ENCODE assay signal across 13 cellular contexts in the genomic region with DNA sequence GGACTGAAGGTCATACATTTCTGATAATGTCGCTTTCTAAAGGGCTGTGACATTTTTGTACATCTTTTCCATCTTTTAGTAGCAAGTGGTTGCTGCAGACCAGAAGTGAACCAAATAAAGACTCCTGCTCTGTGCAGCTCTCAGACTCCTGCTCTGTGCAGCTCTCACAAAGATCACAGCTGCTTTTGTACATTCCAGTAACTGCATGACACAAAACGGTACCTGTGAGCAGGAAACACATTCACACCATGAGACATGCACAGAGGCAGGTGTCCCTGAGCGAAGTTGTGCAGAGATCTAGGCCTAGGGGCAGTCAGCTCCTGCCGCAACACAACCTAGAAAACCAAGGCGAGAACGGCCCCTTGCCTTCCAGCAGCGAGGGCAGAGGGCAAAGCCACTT.
DNase-seq lines count a peak whose midpoint lies in the region; ATAC-seq and TF ChIP-seq lines count a peak whose summit lies in the region.
"Had no signal": no experiment of that assay in that cellular context is flagged by ENCODE, and none has a peak within 500 bp of the region (broad histone marks: within the 10 kb centered on the region; RNA-seq: fewer than 3 reads in every experiment).

No MANE protein-coding gene starts in this region.

- WGBS in IMR-90 (ENCODE audit: extremely low coverage in 2 of 2, insufficient read length in 1 of 2), 2 experiments = no CpG with 5 or more reads among the region's 7 CpGs
- 94 to 100% methylated on average over 3 of the region's 7 CpGs for WGBS in gastroesophageal sphincter (ENCODE audit: low coverage in 1 of 2), 2 donors

- no peak for TF ChIP-seq EP300 in gastroesophageal sphincter (IDR thresholded peaks at IDR 0.05)

- no peak for TF ChIP-seq POLR2A in IMR-90 (IDR thresholded peaks at IDR 0.05; ENCODE audit: low read depth, low read length)
- TF ChIP-seq POLR2A in gastroesophageal sphincter (IDR thresholded peaks at IDR 0.05) = no peak

- H2BK5ac ChIP-seq in IMR-90 (ENCODE audit: low read depth, low read length, poor library complexity, severe bottlenecking) = no peak overlapping the region

- dilution Hi-C loops in IMR-90 (cut with HindIII; ENCODE audit: low sequenced_read_pairs, unreplicated experiment) = no loop called here

- CTCF ChIA-PET in IMR-90 (lab: Yijun Ruan, JAX) = no interaction called here

- H2AFZ ChIP-seq in IMR-90 (replicated peaks; ENCODE audit: low read length, poor library complexity) = no peak overlapping the region

- H3K4me3 Mint-ChIP-seq in glutamatergic neuron (ENCODE audit: unreplicated experiment) = peak overlapping the region; percentile 18

- no peak for TF ChIP-seq RAD21 in IMR-90 (IDR thresholded peaks at IDR 0.05; ENCODE audit: low read length)

- no peak overlapping the region for H2AK9ac ChIP-seq in IMR-90 (replicated peaks; ENCODE audit: low read depth, low read length, poor library complexity)

- H3K27me3 Mint-ChIP-seq in glutamatergic neuron (ENCODE audit: unreplicated experiment) = peaks cover 6% of the 10 kb centered on the region

- POLR2A ChIA-PET in IMR-90 (lab: Charles Lee; ENCODE audit: unreplicated experiment) = no interaction called here

- in situ Hi-C loops in IMR-90 (cut with MboI; ENCODE audit: low sequenced_read_pairs) = no loop called here

- H4K8ac ChIP-seq in IMR-90 (ENCODE audit: low read depth in 2 of 2, low read length in 2 of 2) = no peak overlapping the region

- H3K4me1 ChIP-seq in IMR-90 (ENCODE audit: control insufficient read depth, insufficient read depth, low read length) (no peaks in the 10 kb centered on the region), gastroesophageal sphincter (peaks cover 0 to 6% (median 0%) of the 10 kb centered on the region in 3 donors), upper lobe of right lung (no peaks in the 10 kb centered on the region)
- H3K4me1 ChIP-seq: vagina had no signal

- H2AK5ac ChIP-seq in IMR-90 (ENCODE audit: low read depth, low read length) = no peak overlapping the region

- H3K56ac ChIP-seq in IMR-90 (ENCODE audit: extremely low read depth, insufficient read depth, low read length) = no peak overlapping the region

- no peak overlapping the region for H2BK15ac ChIP-seq in IMR-90 (ENCODE audit: low read depth, low read length)

- H3K4me3 ChIP-seq in IMR-90 (ENCODE audit: insufficient read depth, low read depth, low read length) (no peak overlapping the region), gastroesophageal sphincter (no peak overlapping the region), upper lobe of right lung (no peak overlapping the region)
- H3K4me3 ChIP-seq: Peyer's patch, skin epidermis, vagina had no signal

- H4K5ac ChIP-seq in IMR-90 (ENCODE audit: low read depth, low read length) = no peak overlapping the region

- H3K36me3 Mint-ChIP-seq in glutamatergic neuron (ENCODE audit: unreplicated experiment) = no peaks in the 10 kb centered on the region

- H3K9me1 ChIP-seq in IMR-90 (ENCODE audit: insufficient read depth, low read length) = no peaks in the 10 kb centered on the region

- H3K4me2 ChIP-seq in IMR-90 (ENCODE audit: low read depth, low read length) = no peak overlapping the region
- H3K4me2 ChIP-seq: KMS-11 had no signal

- no peak overlapping the region for H2BK20ac ChIP-seq in IMR-90 (ENCODE audit: low read depth, low read length)

- ATAC-seq in GM19463 (IDR thresholded peaks at IDR 0.05; ENCODE audit: unreplicated experiment) = peak; percentile 31
- ATAC-seq in IMR-90 (ENCODE audit: low read depth) = no peak
- ATAC-seq in gastroesophageal sphincter = no peak
- no peak for ATAC-seq in HG03457 (IDR thresholded peaks at IDR 0.05; ENCODE audit: unreplicated experiment)
- ATAC-seq in upper lobe of right lung = no peak
- no peak for ATAC-seq in GM18870 (IDR thresholded peaks at IDR 0.05; ENCODE audit: unreplicated experiment)

- no peaks in the 10 kb centered on the region for H3K27me3 ChIP-seq in IMR-90 (ENCODE audit: control insufficient read depth, insufficient read depth, low read length)
- no peaks in the 10 kb centered on the region for H3K27me3 ChIP-seq in gastroesophageal sphincter
- no peaks in the 10 kb centered on the region for H3K27me3 ChIP-seq in upper lobe of right lung
- H3K27me3 ChIP-seq: Peyer's patch, vagina had no signal

- no peak overlapping the region for H3K23ac ChIP-seq in IMR-90 (ENCODE audit: low read depth, low read length)

- no peak overlapping the region for H3K27ac Mint-ChIP-seq in glutamatergic neuron (ENCODE audit: unreplicated experiment)

- no peak overlapping the region for H3K27ac ChIP-seq in IMR-90 (ENCODE audit: insufficient read depth, low read length)
- H3K27ac ChIP-seq in gastroesophageal sphincter = no peak overlapping the region
- H3K27ac ChIP-seq in upper lobe of right lung = no peak overlapping the region
- H3K27ac ChIP-seq: KMS-11, vagina had no signal

- peaks cover 40% of the 10 kb centered on the region for H3K4me1 Mint-ChIP-seq in glutamatergic neuron (ENCODE audit: low read depth, unreplicated experiment)

- H4K91ac ChIP-seq in IMR-90 (ENCODE audit: insufficient read depth, low read depth, low read length) = no peak overlapping the region

- no peak overlapping the region for H3K4ac ChIP-seq in IMR-90 (ENCODE audit: low read depth, low read length)

- no peak for TF ChIP-seq CTCF in GM10266 (IDR thresholded peaks at IDR 0.05; ENCODE audit: control insufficient read depth, insufficient read depth, low read depth, missing control alignments)
- no peak for TF ChIP-seq CTCF in IMR-90 (conservative IDR thresholded peaks at IDR 0.05; ENCODE audit: low read depth, low read length)
- TF ChIP-seq CTCF in glutamatergic neuron (IDR thresholded peaks at IDR 0.05; ENCODE audit: partially characterized antibody, unreplicated experiment) = no peak
- no peak for TF ChIP-seq CTCF in gastroesophageal sphincter (IDR thresholded peaks at IDR 0.05)
- no peak for TF ChIP-seq CTCF in upper lobe of right lung (IDR thresholded peaks at IDR 0.05)

- H3K36me3 ChIP-seq in IMR-90 (ENCODE audit: control insufficient read depth, insufficient read depth, low read length) (peaks cover 14% of the 10 kb centered on the region), gastroesophageal sphincter (peaks cover 0 to 61% of the 10 kb centered on the region in 2 donors), upper lobe of right lung (peaks cover 10% of the 10 kb centered on the region)
- H3K36me3 ChIP-seq: vagina had no signal

- H3K9ac ChIP-seq in IMR-90 (ENCODE audit: low read depth, low read length) = no peak overlapping the region
- H3K9ac ChIP-seq: KMS-11 had no signal

- DNase-seq in GM10266 (ENCODE audit: extremely low spot score) (peak; percentile 76), IMR-90 (no peak), glutamatergic neuron (no peak), upper lobe of right lung (no peak)
- DNase-seq: COR-L47 had no signal

- no peaks in the 10 kb centered on the region for H3K79me1 ChIP-seq in IMR-90 (ENCODE audit: low read depth in 1 of 2, low read length in 2 of 2)

- no peak overlapping the region for H3K18ac ChIP-seq in IMR-90 (ENCODE audit: low read depth, low read length)

- peaks cover 3% of the 10 kb centered on the region for H4K20me1 ChIP-seq in IMR-90 (ENCODE audit: insufficient read depth, low read length)

- H3K14ac ChIP-seq in IMR-90 (replicated peaks; ENCODE audit: low read depth, low read length) = no peak overlapping the region

- intact Hi-C loops in IMR-90 (cut with micrococcal nuclease) (no loop called here), upper lobe of right lung (cut with DNase I) (no loop called here)

- BruUV-seq in IMR-90 (replicated peaks; lab: Mats Ljungman, UMichigan) = TSS peak; percentile 18

- H3K9me3 Mint-ChIP-seq in glutamatergic neuron (ENCODE audit: unreplicated experiment) = peaks cover 9% of the 10 kb centered on the region

- H2BK120ac ChIP-seq in IMR-90 (ENCODE audit: low read depth, low read length) = no peak overlapping the region

- H3K9me3 ChIP-seq in IMR-90 (ENCODE audit: control insufficient read depth, insufficient read depth, low read length) (no peaks in the 10 kb centered on the region), gastroesophageal sphincter (no peaks in the 10 kb centered on the region), upper lobe of right lung (no peaks in the 10 kb centered on the region)
- H3K9me3 ChIP-seq: Peyer's patch, vagina had no signal

TF ChIP-seq in IMR-90, 13 proteins besides CTCF, POLR2A, EP300 and RAD21:
- TF ChIP-seq SMC3 (IDR thresholded peaks at IDR 0.05; ENCODE audit: low read depth, low read length) = no peak
- TF ChIP-seq MAFK (IDR thresholded peaks at IDR 0.05; ENCODE audit: low read depth, low read length) = no peak
- TF ChIP-seq NFE2L2 (IDR thresholded peaks at IDR 0.05; ENCODE audit: low read depth, low read length) = no peak
- TF ChIP-seq CEBPB (IDR thresholded peaks at IDR 0.05; ENCODE audit: low read depth, low read length) = no peak
- no peak for TF ChIP-seq BHLHE40 (IDR thresholded peaks at IDR 0.05; ENCODE audit: low read depth, low read length)
- TF ChIP-seq, protein P1, sequence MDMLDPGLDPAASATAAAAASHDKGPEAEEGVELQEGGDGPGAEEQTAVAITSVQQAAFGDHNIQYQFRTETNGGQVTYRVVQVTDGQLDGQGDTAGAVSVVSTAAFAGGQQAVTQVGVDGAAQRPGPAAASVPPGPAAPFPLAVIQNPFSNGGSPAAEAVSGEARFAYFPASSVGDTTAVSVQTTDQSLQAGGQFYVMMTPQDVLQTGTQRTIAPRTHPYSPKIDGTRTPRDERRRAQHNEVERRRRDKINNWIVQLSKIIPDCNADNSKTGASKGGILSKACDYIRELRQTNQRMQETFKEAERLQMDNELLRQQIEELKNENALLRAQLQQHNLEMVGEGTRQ (IDR thresholded peaks at IDR 0.05; ENCODE audit: low read depth, low read length) = no peak
- no peak for TF ChIP-seq MXI1 (IDR thresholded peaks at IDR 0.05; ENCODE audit: borderline replicate concordance, low read depth, low read length)
- no peak for TF ChIP-seq CHD1 (IDR thresholded peaks at IDR 0.05; ENCODE audit: low read depth, low read length)
- TF ChIP-seq RFX5 (IDR thresholded peaks at IDR 0.05; ENCODE audit: low read depth, low read length) = no peak
- TF ChIP-seq RCOR1 (IDR thresholded peaks at IDR 0.05; ENCODE audit: insufficient replicate concordance, low read length) = no peak
- TF ChIP-seq, protein P2, sequence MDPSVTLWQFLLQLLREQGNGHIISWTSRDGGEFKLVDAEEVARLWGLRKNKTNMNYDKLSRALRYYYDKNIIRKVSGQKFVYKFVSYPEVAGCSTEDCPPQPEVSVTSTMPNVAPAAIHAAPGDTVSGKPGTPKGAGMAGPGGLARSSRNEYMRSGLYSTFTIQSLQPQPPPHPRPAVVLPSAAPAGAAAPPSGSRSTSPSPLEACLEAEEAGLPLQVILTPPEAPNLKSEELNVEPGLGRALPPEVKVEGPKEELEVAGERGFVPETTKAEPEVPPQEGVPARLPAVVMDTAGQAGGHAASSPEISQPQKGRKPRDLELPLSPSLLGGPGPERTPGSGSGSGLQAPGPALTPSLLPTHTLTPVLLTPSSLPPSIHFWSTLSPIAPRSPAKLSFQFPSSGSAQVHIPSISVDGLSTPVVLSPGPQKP (IDR thresholded peaks at IDR 0.05; ENCODE audit: borderline replicate concordance, low read depth, low read length) = no peak
- TF ChIP-seq FOS (IDR thresholded peaks at IDR 0.05; ENCODE audit: low read depth, low read length) = no peak
- TF ChIP-seq MAZ (IDR thresholded peaks at IDR 0.05; ENCODE audit: borderline replicate concordance, low read depth, low read length) = no peak
TF ChIP-seq in IMR-90: peak in this region for 0.
